In genomic region chr1:47808612-47809011, GRCh38 we compare ENCODE assay signal across 19 cellular contexts.
"Had no signal": no experiment of that assay in that cellular context is flagged by ENCODE, and none has a peak within 500 bp of the region (broad histone marks: within the 10 kb centered on the region; RNA-seq: fewer than 3 reads in every experiment).

No MANE protein-coding gene starts in this region.

- H3K27me3 ChIP-seq: hepatocyte, sigmoid colon, stomach had no signal

- H3K4me3 ChIP-seq: hepatocyte, lung, sigmoid colon, skin epidermis, stomach, thoracic aorta had no signal

- DNase-seq: dermis blood vessel endothelial cell; erythroblast; foreskin melanocyte; head of caudate nucleus; left colon; left ventricle myocardium superior; naive thymus-derived CD8-positive, alpha-beta T cell; sigmoid colon; stimulated activated CD4-positive, alpha-beta T cell treated with anti-CD3 and anti-CD28 coated beads, Interleukin-2, amount 100 ng/mL, for 24 hours; stimulated activated CD4-positive, alpha-beta T cell treated with anti-CD3 and anti-CD28 coated beads, Interleukin-4, amount 100 ng/mL, for 4 hours; stimulated activated naive CD4-positive, alpha-beta T cell; stomach; substantia nigra; trophoblast cell had no signal

- H3K79me2 ChIP-seq: hepatocyte had no signal

- H3K9me3 ChIP-seq: neutrophil, sigmoid colon, stomach, thoracic aorta had no signal

- H3K27ac ChIP-seq: neutrophil, sigmoid colon, skin epidermis, thoracic aorta had no signal

- H3K36me3 ChIP-seq: neutrophil, sigmoid colon, stomach, thoracic aorta had no signal

- H3K4me2 ChIP-seq: hepatocyte had no signal

- H2AFZ ChIP-seq: hepatocyte had no signal

- ATAC-seq: left ventricle myocardium superior; naive thymus-derived CD8-positive, alpha-beta T cell had no signal
